ENCODE assay signal across 8 cellular contexts in genomic region chr19:17245535-17245984, GRCh38. TPM values are rescaled to one million over a fixed set of nuclear protein-coding genes. Genes with fewer than 3 reads are reported as not detected.
DNase-seq lines count a peak whose midpoint lies in the region; ATAC-seq, FAIRE-seq and TF ChIP-seq lines count a peak whose summit lies in the region.

NR2F6 (minus strand) TSS chr19:17245919; CDS start chr19:17245220, 699 bp downstream.

- peak within 1 kb of the TSS; percentile 78 to 94 (median 87) for H3K27ac ChIP-seq in heart right ventricle

- no peaks in the 10 kb centered on the region for H3K9me3 ChIP-seq in HAP-1
- no peaks in the 10 kb centered on the region for H3K9me3 ChIP-seq in heart right ventricle

- no peak for TF ChIP-seq POLR2A in GM12892 (IDR thresholded peaks at IDR 0.05; ENCODE audit: low read depth, low read length)

- peak within 1 kb of the TSS; percentile 54 for H3K4me3 ChIP-seq in AG09309 (ENCODE audit: control insufficient read depth, low read depth, low read length)
- H3K4me3 ChIP-seq in HAP-1 = peak within 1 kb of the TSS; percentile 82
- H3K4me3 ChIP-seq in heart right ventricle = peak within 1 kb of the TSS; percentile 61 to 93 (median 87)

- peaks cover 4% of the 10 kb centered on the region for H3K36me3 ChIP-seq in HAP-1 (replicated peaks)
- peaks cover 0 to 14% (median 0%) of the 10 kb centered on the region in 9 donors for H3K36me3 ChIP-seq in heart right ventricle

- ATAC-seq in activated T-cell treated with anti-CD3 and anti-CD28 coated beads, Interleukin-2, amount 50 U/mL, for 4 hours = no peak
- no peak for ATAC-seq in heart right ventricle
- ATAC-seq in GM18519 (IDR thresholded peaks at IDR 0.05; ENCODE audit: low FRiP score, unreplicated experiment) = no peak

- DNase-seq in AG09309 (ENCODE audit: low read depth) = no peak
- peak in 1 of 2 experiments; percentile 9 for DNase-seq in HAP-1 (ENCODE audit: low spot score in 2 of 2)
- no peak for DNase-seq in activated T-cell treated with anti-CD3 and anti-CD28 coated beads, Interleukin-2, amount 50 U/mL, for 4 hours
- no peak for DNase-seq in heart right ventricle
- no peak for DNase-seq in renal cortical epithelial cell (ENCODE audit: low read depth)
- DNase-seq in GM12892 (ENCODE audit: insufficient read length) = no peak
- no peak for DNase-seq in Kasumi-1 (lab: John Stamatoyannopoulos, UW)

- FAIRE-seq in GM12892 (lab: Jason Lieb, UNC) = no peak

- H3K9me3 Mint-ChIP-seq in activated T-cell treated with anti-CD3 and anti-CD28 coated beads, Interleukin-2, amount 50 U/mL, for 4 hours = no peaks in the 10 kb centered on the region

- H3K36me3 Mint-ChIP-seq in activated T-cell treated with anti-CD3 and anti-CD28 coated beads, Interleukin-2, amount 50 U/mL, for 4 hours (ENCODE audit: insufficient read depth) = no peaks in the 10 kb centered on the region

- no peak for TF ChIP-seq CTCF in AG09309 (IDR thresholded peaks at IDR 0.05; ENCODE audit: control insufficient read depth, insufficient read depth, low read depth, low read length, missing control alignments)
- TF ChIP-seq CTCF in heart right ventricle (IDR thresholded peaks at IDR 0.05) = no peak

- H3K4me1 ChIP-seq in HAP-1 (peaks cover 29% of the 10 kb centered on the region), heart right ventricle (peaks cover 10 to 56% (median 36%) of the 10 kb centered on the region in 9 donors)

- peaks cover 5% of the 10 kb centered on the region for H3K4me1 Mint-ChIP-seq in activated T-cell treated with anti-CD3 and anti-CD28 coated beads, Interleukin-2, amount 50 U/mL, for 4 hours (ENCODE audit: low read depth)

- intact Hi-C loops in heart right ventricle (cut with DNase I) = loop anchor here in 1 of 10 donors (2.0 kb wide), 1 partner anchor 19 kb away; the partner anchor contains the start of gene OCEL1

- in situ Hi-C loops in HAP-1 (cut with MboI; ENCODE audit: low sequenced_read_pairs) = no loop called here

- peaks cover 3% of the 10 kb centered on the region for H3K27me3 Mint-ChIP-seq in activated T-cell treated with anti-CD3 and anti-CD28 coated beads, Interleukin-2, amount 50 U/mL, for 4 hours (ENCODE audit: low read depth)

- WGBS in heart right ventricle, 2 donors = 0% methylated on average over 18 to 71 of the region's 72 CpGs

- H3K4me3 Mint-ChIP-seq in activated T-cell treated with anti-CD3 and anti-CD28 coated beads, Interleukin-2, amount 50 U/mL, for 4 hours = peak within 1 kb of the TSS; percentile 84

- no peaks in the 10 kb centered on the region for H3K27me3 ChIP-seq in HAP-1 (ENCODE audit: low read depth)
- H3K27me3 ChIP-seq in heart right ventricle = no peaks in the 10 kb centered on the region

RNA-seq across cellular contexts. Expression of gene NR2F6, which starts in this region (rescaled TPM):
- total RNA-seq in activated T-cell treated with anti-CD3 and anti-CD28 coated beads, Interleukin-2, amount 50 U/mL, for 4 hours = 10 to 100 TPM; 10.1 to 14.4 (median 13.6) TPM
- 10 to 100 TPM; 34.5 to 79.7 (median 42.2) TPM for total RNA-seq in heart right ventricle
- polyA plus RNA-seq in heart right ventricle = 10 to 100 TPM; 32.0 to 46.1 TPM
- total RNA-seq in renal cortical epithelial cell = 75.7 and 118 TPM in 2 replicates
- 2.3 TPM for polyA plus RNA-seq in GM12892 (2012; ENCODE audit: missing spikeins)
